Comparison of ENCODE assay signal across 9 cellular contexts in the genomic region with DNA sequence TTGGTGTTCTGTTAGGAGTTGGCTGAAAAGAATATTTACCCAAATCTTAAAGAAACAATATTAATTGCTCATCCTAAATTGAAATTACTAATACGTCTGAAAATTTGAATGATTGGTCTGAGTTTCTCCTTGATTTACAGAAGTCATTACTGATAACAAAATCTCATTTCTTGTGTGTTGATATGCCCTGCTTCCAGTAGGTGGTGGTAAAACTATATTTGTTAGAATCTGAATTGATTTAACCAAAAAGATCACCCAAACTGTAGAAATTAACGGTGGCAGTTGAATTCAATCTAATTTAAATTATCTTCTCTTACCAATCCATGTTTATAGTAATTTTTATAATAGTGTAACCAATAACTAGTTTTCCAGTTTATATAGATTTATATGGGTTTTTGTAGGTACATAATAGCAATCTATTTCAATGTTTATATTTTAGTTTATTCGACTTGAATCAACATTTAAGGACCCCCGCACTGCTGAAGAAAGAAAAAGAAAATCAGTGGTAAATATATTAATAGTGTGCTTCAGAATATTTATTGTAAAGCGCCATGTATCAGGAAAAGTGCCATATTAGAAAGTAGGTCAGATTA. TPM values are rescaled to one million over a fixed set of nuclear protein-coding genes. Genes with fewer than 3 reads are reported as not detected.
DNase-seq lines count a peak whose midpoint lies in the region; ATAC-seq and TF ChIP-seq lines count a peak whose summit lies in the region.
"Had no signal": no experiment of that assay in that cellular context is flagged by ENCODE, and none has a peak within 500 bp of the region (broad histone marks: within the 10 kb centered on the region; RNA-seq: fewer than 3 reads in every experiment).

No MANE protein-coding gene starts in this region.

- POLR2A ChIA-PET in GM10248 (lab: Yijun Ruan, JAX), result no interaction called here
- POLR2A ChIA-PET in activated CD4-positive, alpha-beta T cell treated with anti-CD3 and anti-CD28 coated beads, Interleukin-2, amount 10 ng/mL, durations not matched to agents 7 days and 5 days (lab: Charles Lee), result no interaction called here

- no peaks in the 10 kb centered on the region for H3K9me3 Mint-ChIP-seq in activated CD4-positive, alpha-beta T cell treated with anti-CD3 and anti-CD28 coated beads, Interleukin-2, amount 10 ng/mL, durations not matched to agents 7 days and 5 days
- H3K9me3 Mint-ChIP-seq: T-cell had no signal

- no peaks in the 10 kb centered on the region for H3K4me1 ChIP-seq in mucosa of descending colon (ENCODE audit: low read depth)

- TF ChIP-seq CTCF in GM10248 (IDR thresholded peaks at IDR 0.05; ENCODE audit: control extremely low read depth, extremely low read depth, low read depth, missing control alignments) (peak; percentile 51), cardiac fibroblast (IDR thresholded peaks at IDR 0.05; ENCODE audit: low read depth, low read length) (peak; percentile 38), mucosa of descending colon (IDR thresholded peaks at IDR 0.05) (no peak)

- no peak overlapping the region for H3K27ac Mint-ChIP-seq in activated CD4-positive, alpha-beta T cell treated with anti-CD3 and anti-CD28 coated beads, Interleukin-2, amount 10 ng/mL, durations not matched to agents 7 days and 5 days
- H3K27ac Mint-ChIP-seq: T-cell had no signal

- H3K4me1 Mint-ChIP-seq in activated CD4-positive, alpha-beta T cell treated with anti-CD3 and anti-CD28 coated beads, Interleukin-2, amount 10 ng/mL, durations not matched to agents 7 days and 5 days, result peaks cover 17% of the 10 kb centered on the region

- DNase-seq in GM10248 (ENCODE audit: extremely low spot score) (peak; percentile 45), MV-4-11 (lab: John Stamatoyannopoulos, UW) (peak; percentile 38), cardiac fibroblast (ENCODE audit: low read depth in 2 of 2) (peak; percentile 42 to 45), mucosa of descending colon (no peak), islet precursor cell (no peak), DMS79 (lab: John Stamatoyannopoulos, UW) (no peak)
- DNase-seq in activated CD4-positive, alpha-beta T cell treated with anti-CD3 and anti-CD28 coated beads, Interleukin-2, amount 10 ng/mL, durations not matched to agents 7 days and 5 days, result no peak
- DNase-seq: T-cell had no signal

- CTCF ChIA-PET in GM10248 (lab: Yijun Ruan, JAX), result interaction anchor here (0.6 to 1.9 kb wide), 5 partner anchors 10 to 205 kb away, joined by 3 to 24 read pairs (median 4); no protein-coding TSS in a partner anchor
- CTCF ChIA-PET in activated CD4-positive, alpha-beta T cell treated with anti-CD3 and anti-CD28 coated beads, Interleukin-2, amount 10 ng/mL, durations not matched to agents 7 days and 5 days (lab: Charles Lee), result interaction anchor here (1.7 kb wide), 1 partner anchor 205 kb away, joined by 6 read pairs; no protein-coding TSS in a partner anchor

- H3K36me3 ChIP-seq in mucosa of descending colon (ENCODE audit: low read depth), result peaks cover 7% of the 10 kb centered on the region

- intact Hi-C loops in mucosa of descending colon (cut with DNase I, micrococcal nuclease), result no loop called here

- ATAC-seq in mucosa of descending colon (peak; percentile 38), GM18520 (IDR thresholded peaks at IDR 0.05; ENCODE audit: unreplicated experiment) (no peak)

- H3K27me3 Mint-ChIP-seq in activated CD4-positive, alpha-beta T cell treated with anti-CD3 and anti-CD28 coated beads, Interleukin-2, amount 10 ng/mL, durations not matched to agents 7 days and 5 days, result no peaks in the 10 kb centered on the region
- H3K27me3 Mint-ChIP-seq: T-cell had no signal

- H3K36me3 Mint-ChIP-seq in activated CD4-positive, alpha-beta T cell treated with anti-CD3 and anti-CD28 coated beads, Interleukin-2, amount 10 ng/mL, durations not matched to agents 7 days and 5 days (ENCODE audit: low read depth), result peaks cover 50% of the 10 kb centered on the region

- no peak overlapping the region for H3K4me3 Mint-ChIP-seq in activated CD4-positive, alpha-beta T cell treated with anti-CD3 and anti-CD28 coated beads, Interleukin-2, amount 10 ng/mL, durations not matched to agents 7 days and 5 days
- H3K4me3 Mint-ChIP-seq: T-cell had no signal

- no peak overlapping the region for H3K4me3 ChIP-seq in cardiac fibroblast (replicated peaks in 1 of 2; ENCODE audit: low read depth in 2 of 2, low read length in 2 of 2)
- no peak overlapping the region for H3K4me3 ChIP-seq in mucosa of descending colon

- H3K9me3 ChIP-seq in mucosa of descending colon, result no peaks in the 10 kb centered on the region

RNA-seq across cellular contexts. Expression of a gene that starts 38.3 kb away (rescaled TPM):
- 10 to 100 TPM in 2 of 3 donors, 1 to 10 TPM in 1; 9.1 to 14.5 (median 10.1) TPM for total RNA-seq in mucosa of descending colon
- total RNA-seq in activated CD4-positive, alpha-beta T cell treated with anti-CD3 and anti-CD28 coated beads, Interleukin-2, amount 10 ng/mL, durations not matched to agents 7 days and 5 days, result 10 to 100 TPM; 20.7 to 22.1 TPM

Comparison
In these comparisons a context has a peak if more than half of its experiments do, and no peak if none do; other contexts are left out.
1. DNase-seq: peak in GM10248 (single experiment), MV-4-11 (single experiment) and cardiac fibroblast (2 of 2); none in mucosa of descending colon (0 of 3), activated CD4-positive, alpha-beta T cell treated with anti-CD3 and anti-CD28 coated beads, Interleukin-2, amount 10 ng/mL, durations not matched to agents 7 days and 5 days (single experiment), islet precursor cell (single experiment) and DMS79 (single experiment).